Comparison of ENCODE assay signal across 16 cellular contexts in genomic region chr18:64474751-64475150, GRCh38.
A peak's percentile ranks its signal among the peaks of the same experiment; 100 is the strongest.
DNase-seq lines count a peak whose midpoint lies in the region; ATAC-seq and TF ChIP-seq lines count a peak whose summit lies in the region.
"Had no signal": no experiment of that assay in that cellular context is flagged by ENCODE, and none has a peak within 500 bp of the region (broad histone marks: within the 10 kb centered on the region; RNA-seq: fewer than 3 reads in every experiment).

No MANE protein-coding gene starts in this region.

- peak; percentile 24 for DNase-seq in SK-N-SH
- peak; percentile 55 for DNase-seq in NCI-H2171 treated with DMSO at 0.1 percent for 48 hours (lab: John Stamatoyannopoulos, UW)
- peak; percentile 46 for DNase-seq in SK-N-DZ (ENCODE audit: low spot score)
- no peak for DNase-seq in Peyer's patch
- no peak for DNase-seq in activated naive CD8-positive, alpha-beta T cell treated with anti-CD3 and anti-CD28 coated beads, Interleukin-2, amount 50 U/mL, for 24 hours
- DNase-seq in CD1c-positive myeloid dendritic cell (ENCODE audit: extremely low spot score): no peak
- DNase-seq: DMS153, H9, NCI-H1105, NCI-H524 treated with DMSO at 0.1 percent for 48 hours had no signal

- TF ChIP-seq RAD21 in SK-N-SH (IDR thresholded peaks at IDR 0.05; ENCODE audit: low read length): peak; percentile 15; the same call in 1 of the 2 replicates

- H3F3A ChIP-seq in SK-N-SH (replicated peaks; ENCODE audit: insufficient read depth): no peaks in the 10 kb centered on the region

- H3K27me3 Mint-ChIP-seq in activated naive CD8-positive, alpha-beta T cell treated with anti-CD3 and anti-CD28 coated beads, Interleukin-2, amount 50 U/mL, for 24 hours: no peaks in the 10 kb centered on the region

- WGBS in SK-N-SH (ENCODE audit: low lambda C conversion rate): 4% methylated on average over 7 of the region's 7 CpGs

- no peak overlapping the region for H3K4me2 ChIP-seq in SK-N-SH
- H3K4me2 ChIP-seq: BLaER1, KMS-11 had no signal

- no peaks in the 10 kb centered on the region for H3K79me2 ChIP-seq in SK-N-SH (ENCODE audit: insufficient read depth)

- TF ChIP-seq CTCF in SK-N-SH (IDR thresholded peaks at IDR 0.05): no peak
- TF ChIP-seq CTCF in Peyer's patch (IDR thresholded peaks at IDR 0.05): no peak

- H3K9me3 Mint-ChIP-seq in activated naive CD8-positive, alpha-beta T cell treated with anti-CD3 and anti-CD28 coated beads, Interleukin-2, amount 50 U/mL, for 24 hours: no peaks in the 10 kb centered on the region
- H3K9me3 Mint-ChIP-seq: H9; T-helper 1 cell treated with Interleukin-12 subunit alpha and Interleukin-12 subunit beta and Interleukin-4 antibody, amounts not matched to agents 30 μg/mL and 1 μg/mL, for 36 hours had no signal

- TF ChIP-seq EP300 in SK-N-SH (IDR thresholded peaks at IDR 0.05; ENCODE audit: borderline replicate concordance in 1 of 2, low read depth in 1 of 2, low read length in 1 of 2): no peak

- H3K36me3 Mint-ChIP-seq in activated naive CD8-positive, alpha-beta T cell treated with anti-CD3 and anti-CD28 coated beads, Interleukin-2, amount 50 U/mL, for 24 hours (ENCODE audit: low read depth): no peaks in the 10 kb centered on the region

- H3K4me1 ChIP-seq in SK-N-SH (ENCODE audit: control insufficient read depth in 1 of 2, insufficient read depth in 2 of 2, low read depth in 1 of 2, low read length in 1 of 2) (peaks cover 0 to 5% of the 10 kb centered on the region in 2 experiments; a peak in 2 of 4 replicates), Peyer's patch (no peaks in the 10 kb centered on the region)
- H3K4me1 ChIP-seq: BLaER1, SJSA1 had no signal

- H4K20me1 ChIP-seq in SK-N-SH (ENCODE audit: insufficient read depth): no peaks in the 10 kb centered on the region
- H4K20me1 ChIP-seq: BLaER1 had no signal

- H3K4me3 ChIP-seq in SK-N-SH (ENCODE audit: low read depth in 2 of 2, low read length in 1 of 2) (no peak overlapping the region), Peyer's patch (no peak overlapping the region)
- H3K4me3 ChIP-seq: BLaER1, SJSA1 had no signal

- no peaks in the 10 kb centered on the region for H3K27me3 ChIP-seq in SK-N-SH (ENCODE audit: insufficient read depth)
- no peaks in the 10 kb centered on the region for H3K27me3 ChIP-seq in Peyer's patch
- H3K27me3 ChIP-seq: BLaER1, SJSA1 had no signal

- no peak overlapping the region for H2AFZ ChIP-seq in SK-N-SH (ENCODE audit: low read depth)

- CTCF ChIA-PET in SK-N-SH (lab: Yijun Ruan, JAX): no interaction called here

- no peak overlapping the region for H3K9ac ChIP-seq in SK-N-SH
- H3K9ac ChIP-seq: BLaER1, KMS-11 had no signal

- no peak overlapping the region for H3K27ac Mint-ChIP-seq in activated naive CD8-positive, alpha-beta T cell treated with anti-CD3 and anti-CD28 coated beads, Interleukin-2, amount 50 U/mL, for 24 hours
- H3K27ac Mint-ChIP-seq: T-helper 1 cell treated with Interleukin-12 subunit alpha and Interleukin-12 subunit beta and Interleukin-4 antibody, amounts not matched to agents 30 μg/mL and 1 μg/mL, for 36 hours had no signal

- no peak for TF ChIP-seq POLR2A in Peyer's patch (IDR thresholded peaks at IDR 0.05)

- no peaks in the 10 kb centered on the region for H3K9me3 ChIP-seq in SK-N-SH
- no peaks in the 10 kb centered on the region for H3K9me3 ChIP-seq in Peyer's patch
- H3K9me3 ChIP-seq: BLaER1 had no signal

- no peak overlapping the region for H3K4me3 Mint-ChIP-seq in activated naive CD8-positive, alpha-beta T cell treated with anti-CD3 and anti-CD28 coated beads, Interleukin-2, amount 50 U/mL, for 24 hours
- H3K4me3 Mint-ChIP-seq: H9; T-helper 1 cell treated with Interleukin-12 subunit alpha and Interleukin-12 subunit beta and Interleukin-4 antibody, amounts not matched to agents 30 μg/mL and 1 μg/mL, for 36 hours had no signal

- H3K36me3 ChIP-seq in SK-N-SH (replicated peaks in 1 of 2; ENCODE audit: control insufficient read depth in 1 of 2, insufficient read depth in 2 of 2, low read length in 1 of 2) (no peaks in the 10 kb centered on the region), Peyer's patch (no peaks in the 10 kb centered on the region)
- H3K36me3 ChIP-seq: BLaER1, SJSA1 had no signal

- H3K27ac ChIP-seq in SK-N-SH (ENCODE audit: low read depth in 2 of 2, low read length in 1 of 2) (peak overlapping the region in 1 of 2 experiments; percentile 30; a peak in 2 of 4 replicates), Peyer's patch (no peak overlapping the region)
- H3K27ac ChIP-seq: BLaER1, KMS-11, SJSA1 had no signal

- no peaks in the 10 kb centered on the region for H3K9me2 ChIP-seq in SK-N-SH

- no peak for ATAC-seq in SK-N-SH treated with all-trans-retinoic acid at 6 μM for 48 hours
- no peak for ATAC-seq in activated naive CD8-positive, alpha-beta T cell treated with anti-CD3 and anti-CD28 coated beads, Interleukin-2, amount 50 U/mL, for 24 hours
- ATAC-seq: HepG2 had no signal

- POLR2A ChIA-PET in SK-N-SH (lab: Yijun Ruan, JAX): no interaction called here

- no peaks in the 10 kb centered on the region for H3K4me1 Mint-ChIP-seq in activated naive CD8-positive, alpha-beta T cell treated with anti-CD3 and anti-CD28 coated beads, Interleukin-2, amount 50 U/mL, for 24 hours

TF ChIP-seq in SK-N-SH, 30 proteins besides CTCF, POLR2A, EP300 and RAD21:
- TF ChIP-seq SMC3 (IDR thresholded peaks at IDR 0.05; ENCODE audit: low read depth, low read length): no peak
- no peak for TF ChIP-seq FOSL2 (IDR thresholded peaks at IDR 0.05; ENCODE audit: borderline replicate concordance, low read depth)
- no peak for TF ChIP-seq SIN3A (IDR thresholded peaks at IDR 0.05; ENCODE audit: borderline replicate concordance, low read depth, low read length)
- no peak for TF ChIP-seq FOXJ3 (CRISPR knock-in tag; IDR thresholded peaks at IDR 0.05)
- TF ChIP-seq MEF2A (IDR thresholded peaks at IDR 0.05; ENCODE audit: borderline replicate concordance, low read depth): no peak
- peak; percentile 99 for TF ChIP-seq MXI1 (IDR thresholded peaks at IDR 0.05; ENCODE audit: low read depth, low read length)

TF ChIP-seq in SK-N-SH treated with all-trans-retinoic acid at 6 μM for 48 hours, 23 proteins besides CTCF, POLR2A, EP300 and RAD21:
- TF ChIP-seq PPARA (CRISPR knock-in tag; IDR thresholded peaks at IDR 0.05; ENCODE audit: borderline replicate concordance): no peak
- no peak for TF ChIP-seq ISL1 (CRISPR knock-in tag; IDR thresholded peaks at IDR 0.05)
- TF ChIP-seq ZNF8 (CRISPR knock-in tag; IDR thresholded peaks at IDR 0.05): no peak
- TF ChIP-seq POU6F1 (CRISPR knock-in tag; IDR thresholded peaks at IDR 0.05; ENCODE audit: borderline replicate concordance, low read depth): no peak
- TF ChIP-seq RARB (CRISPR knock-in tag; IDR thresholded peaks at IDR 0.05): no peak
- TF ChIP-seq GLIS3 (CRISPR knock-in tag; IDR thresholded peaks at IDR 0.05): no peak
- no peak for TF ChIP-seq CSRNP3 (CRISPR knock-in tag; IDR thresholded peaks at IDR 0.05)

Comparison
In these comparisons a context has a peak if more than half of its experiments do, and no peak if none do; other contexts are left out.
1. DNase-seq: peak in SK-N-SH (single experiment), NCI-H2171 treated with DMSO at 0.1 percent for 48 hours (single experiment) and SK-N-DZ (single experiment); none in Peyer's patch (0 of 3), activated naive CD8-positive, alpha-beta T cell treated with anti-CD3 and anti-CD28 coated beads, Interleukin-2, amount 50 U/mL, for 24 hours (single experiment) and CD1c-positive myeloid dendritic cell (single experiment).